In genomic region chr12:18998343-18999270, GRCh38 we compare ENCODE assay signal across 12 cellular contexts.
DNase-seq lines count a peak whose midpoint lies in the region; ATAC-seq lines count a peak whose summit lies in the region.
"Had no signal": no experiment of that assay in that cellular context is flagged by ENCODE, and none has a peak within 500 bp of the region (broad histone marks: within the 10 kb centered on the region; RNA-seq: fewer than 3 reads in every experiment).

No MANE protein-coding gene starts in this region.

- H2BK12ac ChIP-seq in neuronal stem cell (ENCODE audit: low read length): no peak overlapping the region

- WGBS in neuronal stem cell (ENCODE audit: extremely low coverage in 2 of 2, insufficient read length in 2 of 2, insufficient replicate concordance in 1 of 2), 2 donors: no CpG with 5 or more reads among the region's 9 CpGs

- H3K4me3 ChIP-seq in neuronal stem cell (ENCODE audit: low read length in 2 of 2): no peak overlapping the region

- H3K4ac ChIP-seq in neuronal stem cell (ENCODE audit: low read length): no peak overlapping the region

- H2AK5ac ChIP-seq in neuronal stem cell (ENCODE audit: low read depth, low read length): no peak overlapping the region

- H3K27me3 ChIP-seq in neuronal stem cell (ENCODE audit: control insufficient read depth in 3 of 3, insufficient read depth in 3 of 3, low read depth in 1 of 3, low read length in 3 of 3): no peaks in the 10 kb centered on the region

- H2BK5ac ChIP-seq in neuronal stem cell (ENCODE audit: low read length): no peak overlapping the region

- H3K36me3 ChIP-seq in neuronal stem cell (replicated peaks in 1 of 2; ENCODE audit: control insufficient read depth in 2 of 2, insufficient read depth in 2 of 2, low read length in 2 of 2): no peaks in the 10 kb centered on the region
- H3K36me3 ChIP-seq: WERI-Rb-1 had no signal

- no peak overlapping the region for H3K9ac ChIP-seq in neuronal stem cell (ENCODE audit: low read depth, low read length, poor library complexity)

- H3K23ac ChIP-seq in neuronal stem cell (ENCODE audit: low read depth, low read length, poor library complexity): no peak overlapping the region

- peak; percentile 86 for DNase-seq in EH (ENCODE audit: low read depth)
- peak; percentile 21 for DNase-seq in NCI-H146 treated with DMSO at 0.1 percent for 48 hours (lab: John Stamatoyannopoulos, UW; ENCODE audit: unreplicated experiment)
- peak; percentile 3 for DNase-seq in dermis blood vessel endothelial cell
- DNase-seq in neuronal stem cell (ENCODE audit: low spot score): no peak
- no peak for DNase-seq in GDM1 (lab: John Stamatoyannopoulos, UW)
- no peak for DNase-seq in NCI-H524 treated with DMSO at 0.1 percent for 48 hours (lab: John Stamatoyannopoulos, UW)
- DNase-seq in activated naive CD4-positive, alpha-beta T cell treated with Interleukin-2 at 50 U/mL for 16 hours: no peak
- DNase-seq: naive thymus-derived CD8-positive, alpha-beta T cell; NCI-H526 treated with DMSO at 0.1 percent for 48 hours; WERI-Rb-1 had no signal

- peak overlapping the region; percentile 42 for H2AFZ ChIP-seq in neuronal stem cell (ENCODE audit: low read length)

- H3K27ac ChIP-seq in neuronal stem cell (replicated peaks; ENCODE audit: low read length): no peak overlapping the region
- H3K27ac ChIP-seq: WERI-Rb-1 had no signal

- H3K4me2 ChIP-seq in neuronal stem cell (ENCODE audit: insufficient read depth, low read length, poor library complexity, severe bottlenecking): no peak overlapping the region

- no peak overlapping the region for H4K91ac ChIP-seq in neuronal stem cell (ENCODE audit: low read depth, low read length, poor library complexity)

- H3K4me1 ChIP-seq in neuronal stem cell (ENCODE audit: control insufficient read depth in 2 of 2, insufficient read depth in 1 of 2, low read depth in 1 of 2, low read length in 2 of 2): peaks cover 4 to 5% of the 10 kb centered on the region in 2 donors

- H2BK120ac ChIP-seq in neuronal stem cell (ENCODE audit: low read depth, low read length): no peak overlapping the region

- H3K9me3 ChIP-seq in neuronal stem cell (replicated peaks in 1 of 2; ENCODE audit: control insufficient read depth in 2 of 2, insufficient read depth in 1 of 2, low read depth in 1 of 2, low read length in 2 of 2): peaks cover 0 to 10% of the 10 kb centered on the region in 2 donors

- no peak overlapping the region for H2BK15ac ChIP-seq in neuronal stem cell (ENCODE audit: low read length)

- H3K18ac ChIP-seq in neuronal stem cell (ENCODE audit: low read length): no peak overlapping the region

- no peak overlapping the region for H3K14ac ChIP-seq in neuronal stem cell (ENCODE audit: low read length)

- H3K79me1 ChIP-seq in neuronal stem cell (ENCODE audit: low read depth, low read length): no peaks in the 10 kb centered on the region

- no peak for ATAC-seq in HG02981 (IDR thresholded peaks at IDR 0.05; ENCODE audit: unreplicated experiment)
- ATAC-seq: activated naive CD4-positive, alpha-beta T cell treated with anti-CD3 and anti-CD28 coated beads, Interleukin-2, amount 50 U/mL, for 72 hours; naive thymus-derived CD8-positive, alpha-beta T cell had no signal

- no peak overlapping the region for H4K8ac ChIP-seq in neuronal stem cell (ENCODE audit: low read depth, low read length)

Comparison
In these comparisons a context has a peak if more than half of its experiments do, and no peak if none do; other contexts are left out.
1. DNase-seq: peak in EH (single experiment), NCI-H146 treated with DMSO at 0.1 percent for 48 hours (single experiment) and dermis blood vessel endothelial cell (single experiment); none in neuronal stem cell (single experiment), GDM1 (single experiment), NCI-H524 treated with DMSO at 0.1 percent for 48 hours (single experiment) and activated naive CD4-positive, alpha-beta T cell treated with Interleukin-2 at 50 U/mL for 16 hours (single experiment).